In genomic region chr1:28935293-28935692, GRCh38 we compare ENCODE assay signal across 24 cellular contexts. TPM values are rescaled to one million over a fixed set of nuclear protein-coding genes. Genes with fewer than 3 reads are reported as not detected.
DNase-seq lines count a peak whose midpoint lies in the region; ATAC-seq and TF ChIP-seq lines count a peak whose summit lies in the region.
"Had no signal": no experiment of that assay in that cellular context is flagged by ENCODE, and none has a peak within 500 bp of the region (broad histone marks: within the 10 kb centered on the region; RNA-seq: fewer than 3 reads in every experiment).

No MANE protein-coding gene starts in this region.

- H4K20me1 ChIP-seq in GM23338 (replicated peaks; ENCODE audit: insufficient read depth), result peaks cover 16% of the 10 kb centered on the region

- H3K4me1 ChIP-seq in GM23338 (ENCODE audit: insufficient read depth), result no peaks in the 10 kb centered on the region
- peaks cover 52 to 61% of the 10 kb centered on the region in 2 donors for H3K4me1 ChIP-seq in naive thymus-derived CD4-positive, alpha-beta T cell (ENCODE audit: control insufficient read depth in 2 of 2, insufficient read depth in 2 of 2, low read length in 2 of 2)
- no peaks in the 10 kb centered on the region for H3K4me1 ChIP-seq in right cardiac atrium (ENCODE audit: control insufficient read depth, insufficient read depth, low read length)
- H3K4me1 ChIP-seq: Caco-2 had no signal

- CTCF ChIA-PET in CD4-positive, alpha-beta T cell (lab: Charles Lee), result interaction anchor here (0.6 to 1.7 kb wide), 4 partner anchors 13 to 538 kb away, joined by 3 to 6 read pairs (median 4); no protein-coding TSS in a partner anchor
- CTCF ChIA-PET in naive thymus-derived CD4-positive, alpha-beta T cell (lab: Charles Lee), result interaction anchor here (0.6 to 1.8 kb wide), 3 partner anchors 8 to 68 kb away, joined by 4 to 6 read pairs (median 5); no protein-coding TSS in a partner anchor

- intact Hi-C loops in CD4-positive, alpha-beta T cell (cut with DNase I, micrococcal nuclease), result no loop called here
- intact Hi-C loops in naive thymus-derived CD4-positive, alpha-beta T cell (cut with micrococcal nuclease), result no loop called here
- intact Hi-C loops in right cardiac atrium (cut with DNase I), result no loop called here

- H3K27me3 Mint-ChIP-seq in CD4-positive, alpha-beta T cell, result no peaks in the 10 kb centered on the region
- H3K27me3 Mint-ChIP-seq in GM23338 (ENCODE audit: insufficient read depth, low read depth, poor library complexity), result peaks cover 4% of the 10 kb centered on the region
- H3K27me3 Mint-ChIP-seq in activated T-helper 17 cell treated with anti-CD3 and anti-CD28 coated beads, Interleukin-2, amount 50 U/mL, for 72 hours, result no peaks in the 10 kb centered on the region
- H3K27me3 Mint-ChIP-seq in naive thymus-derived CD4-positive, alpha-beta T cell, result no peaks in the 10 kb centered on the region

- WGBS in right cardiac atrium, result 88% methylated on average over 5 of the region's 5 CpGs

- peak overlapping the region; percentile 83 for H3K27ac Mint-ChIP-seq in CD4-positive, alpha-beta T cell
- 0 out of 2 replicates have a peak overlapping the region, but pooled peaks have one; percentile 33 for H3K27ac Mint-ChIP-seq in GM23338
- peak overlapping the region; percentile 34 for H3K27ac Mint-ChIP-seq in activated T-helper 17 cell treated with anti-CD3 and anti-CD28 coated beads, Interleukin-2, amount 50 U/mL, for 72 hours
- H3K27ac Mint-ChIP-seq in naive thymus-derived CD4-positive, alpha-beta T cell, result peak overlapping the region in 8 of 9 donors; percentile 0 to 79 (median 70)

- H3K27me3 ChIP-seq in CD4-positive, alpha-beta T cell (ENCODE audit: control insufficient read depth, insufficient read depth, low read length), result no peaks in the 10 kb centered on the region
- H3K27me3 ChIP-seq in GM23338 (ENCODE audit: insufficient read depth), result no peaks in the 10 kb centered on the region
- H3K27me3 ChIP-seq in naive thymus-derived CD4-positive, alpha-beta T cell (ENCODE audit: control insufficient read depth in 2 of 2, insufficient read depth in 2 of 2, low read length in 2 of 2), result no peaks in the 10 kb centered on the region
- H3K27me3 ChIP-seq in right cardiac atrium (ENCODE audit: control insufficient read depth, insufficient read depth), result no peaks in the 10 kb centered on the region

- peaks cover 17% of the 10 kb centered on the region for H3K36me3 Mint-ChIP-seq in CD4-positive, alpha-beta T cell (ENCODE audit: low read depth)
- H3K36me3 Mint-ChIP-seq in GM23338 (ENCODE audit: low read depth), result no peaks in the 10 kb centered on the region
- H3K36me3 Mint-ChIP-seq in activated T-helper 17 cell treated with anti-CD3 and anti-CD28 coated beads, Interleukin-2, amount 50 U/mL, for 72 hours (ENCODE audit: low read depth), result no peaks in the 10 kb centered on the region
- peaks cover 0 to 36% (median 10%) of the 10 kb centered on the region in 5 donors for H3K36me3 Mint-ChIP-seq in naive thymus-derived CD4-positive, alpha-beta T cell

- DNase-seq in CD4-positive, alpha-beta T cell, result no peak
- DNase-seq in GM23338 (ENCODE audit: low spot score), result no peak
- DNase-seq in naive thymus-derived CD4-positive, alpha-beta T cell, result no peak
- DNase-seq in right cardiac atrium, result no peak
- DNase-seq in GM03348 (ENCODE audit: low spot score), result no peak
- DNase-seq in OCI-M1 (lab: John Stamatoyannopoulos, UW), result no peak
- DNase-seq: ACHN, Caco-2, DMS 273 treated with DMSO at 0.1 percent for 48 hours, DMS79 treated with DMSO at 0.1 percent for 48 hours, H9, NCI-H1105 treated with DMSO at 0.1 percent for 48 hours, NCI-H1694, NCI-H2081, NCI-H2171 treated with DMSO at 0.1 percent for 48 hours, NCI-H446 treated with DMSO at 0.1 percent for 48 hours, NCI-H526 treated with DMSO at 0.1 percent for 48 hours, PC-9, RPMI8226, SHP77 had no signal

- no peaks in the 10 kb centered on the region for H3K9me3 ChIP-seq in CD4-positive, alpha-beta T cell (ENCODE audit: control insufficient read depth, low read length)
- H3K9me3 ChIP-seq in naive thymus-derived CD4-positive, alpha-beta T cell (ENCODE audit: control insufficient read depth in 2 of 3, low read length in 3 of 3), result no peaks in the 10 kb centered on the region
- H3K9me3 ChIP-seq in right cardiac atrium (ENCODE audit: control insufficient read depth, low read length), result no peaks in the 10 kb centered on the region
- H3K9me3 ChIP-seq: Caco-2 had no signal

- no peaks in the 10 kb centered on the region for H3K36me3 ChIP-seq in GM23338 (ENCODE audit: insufficient read depth)
- no peaks in the 10 kb centered on the region for H3K36me3 ChIP-seq in naive thymus-derived CD4-positive, alpha-beta T cell (ENCODE audit: control insufficient read depth in 2 of 3, insufficient read depth in 3 of 3, low read length in 3 of 3)

- H3K9me2 ChIP-seq in GM23338 (ENCODE audit: insufficient read depth), result no peaks in the 10 kb centered on the region

- ATAC-seq in CD4-positive, alpha-beta T cell (ENCODE audit: poor library complexity), result no peak
- ATAC-seq in GM23338 (no peak), right cardiac atrium (no peak), HG03432 (IDR thresholded peaks at IDR 0.05; ENCODE audit: unreplicated experiment) (no peak)
- ATAC-seq in activated T-helper 17 cell treated with anti-CD3 and anti-CD28 coated beads, Interleukin-2, amount 50 U/mL, for 72 hours (replicated peaks), result no peak
- ATAC-seq in naive thymus-derived CD4-positive, alpha-beta T cell, result no peak
- ATAC-seq: GM12878 had no signal

- no peaks in the 10 kb centered on the region for H3K9me3 Mint-ChIP-seq in CD4-positive, alpha-beta T cell
- no peaks in the 10 kb centered on the region for H3K9me3 Mint-ChIP-seq in GM23338
- no peaks in the 10 kb centered on the region for H3K9me3 Mint-ChIP-seq in activated T-helper 17 cell treated with anti-CD3 and anti-CD28 coated beads, Interleukin-2, amount 50 U/mL, for 72 hours
- peaks cover 0 to 4% (median 0%) of the 10 kb centered on the region in 11 donors for H3K9me3 Mint-ChIP-seq in naive thymus-derived CD4-positive, alpha-beta T cell
- H3K9me3 Mint-ChIP-seq: H9 had no signal

- H3K4me3 ChIP-seq in GM23338 (no peak overlapping the region), right cardiac atrium (ENCODE audit: low read length) (no peak overlapping the region)
- H3K4me3 ChIP-seq in naive thymus-derived CD4-positive, alpha-beta T cell (ENCODE audit: low read length), result no peak overlapping the region
- H3K4me3 ChIP-seq: GM12878, PC-9 had no signal

- no peaks in the 10 kb centered on the region for H3F3A ChIP-seq in GM23338 (replicated peaks; ENCODE audit: low read depth)

- TF ChIP-seq CTCF in CD4-positive, alpha-beta T cell (IDR thresholded peaks at IDR 0.05), result no peak
- no peak for TF ChIP-seq CTCF in GM23338 (conservative IDR thresholded peaks at IDR 0.05; ENCODE audit: low read depth in 2 of 2)

- H3K79me2 ChIP-seq in GM23338 (replicated peaks; ENCODE audit: insufficient read depth), result peaks cover 86% of the 10 kb centered on the region

- H2AFZ ChIP-seq in GM23338, result no peak overlapping the region
- H2AFZ ChIP-seq: PC-9 had no signal

- no peak overlapping the region for H3K4me2 ChIP-seq in GM23338
- H3K4me2 ChIP-seq: PC-9 had no signal

- peaks cover 83% of the 10 kb centered on the region for H3K4me1 Mint-ChIP-seq in CD4-positive, alpha-beta T cell (ENCODE audit: low read depth)
- peaks cover 7% of the 10 kb centered on the region for H3K4me1 Mint-ChIP-seq in GM23338
- peaks cover 46% of the 10 kb centered on the region for H3K4me1 Mint-ChIP-seq in activated T-helper 17 cell treated with anti-CD3 and anti-CD28 coated beads, Interleukin-2, amount 50 U/mL, for 72 hours
- peaks cover 43 to 91% (median 80%) of the 10 kb centered on the region in 7 donors for H3K4me1 Mint-ChIP-seq in naive thymus-derived CD4-positive, alpha-beta T cell

- peak overlapping the region; percentile 17 for H3K4me3 Mint-ChIP-seq in CD4-positive, alpha-beta T cell
- H3K4me3 Mint-ChIP-seq in GM23338, result no peak overlapping the region
- peak overlapping the region; percentile 49 for H3K4me3 Mint-ChIP-seq in activated T-helper 17 cell treated with anti-CD3 and anti-CD28 coated beads, Interleukin-2, amount 50 U/mL, for 72 hours
- H3K4me3 Mint-ChIP-seq in naive thymus-derived CD4-positive, alpha-beta T cell, result peak overlapping the region in 9 of 10 donors; percentile 14 to 86 (median 69)
- H3K4me3 Mint-ChIP-seq: H9 had no signal

- H3K27ac ChIP-seq in CD4-positive, alpha-beta T cell (ENCODE audit: low read depth, low read length), result no peak overlapping the region
- 0 out of 2 replicates have a peak overlapping the region, but pooled peaks have one; percentile 76 for H3K27ac ChIP-seq in GM23338 (ENCODE audit: low read depth)
- no peak overlapping the region for H3K27ac ChIP-seq in naive thymus-derived CD4-positive, alpha-beta T cell (ENCODE audit: low read depth, low read length)
- no peak overlapping the region for H3K27ac ChIP-seq in right cardiac atrium (ENCODE audit: low read length)
- H3K27ac ChIP-seq: C4-2B, PC-9 had no signal

- POLR2A ChIA-PET in CD4-positive, alpha-beta T cell (lab: Charles Lee), result interaction anchor here (0.6 to 1.8 kb wide), 4 partner anchors 8 to 55 kb away, joined by 3 to 11 read pairs (median 4); partner anchors contain the start of gene EPB41
- POLR2A ChIA-PET in naive thymus-derived CD4-positive, alpha-beta T cell (lab: Charles Lee), result interaction anchor here (0.6 to 0.7 kb wide), 4 partner anchors 9 to 1991 kb away, joined by 3 to 4 read pairs (median 3); no protein-coding TSS in a partner anchor

RNA-seq across cellular contexts. Expression of gene EPB41, which starts 20.9 kb away (rescaled TPM):
- total RNA-seq in CD4-positive, alpha-beta T cell, result 100 to 1,000 TPM; 138 to 145 TPM
- 108 and 112 TPM in 2 replicates for total RNA-seq in GM23338 (2014; rRNA removed; shearing (Covaris generic))
- polyA plus RNA-seq in GM23338 (2016; fragmentation: Nextera tagmentation; extraction: Ambion mirVana), result 25.4 and 26.8 TPM in 2 replicates
- total RNA-seq in activated T-helper 17 cell treated with anti-CD3 and anti-CD28 coated beads, Interleukin-2, amount 50 U/mL, for 72 hours, result 10 to 100 TPM; 40.0 to 63.2 TPM
- total RNA-seq in naive thymus-derived CD4-positive, alpha-beta T cell, result 100 to 1,000 TPM; 150 to 325 (median 175) TPM
- polyA plus RNA-seq in naive thymus-derived CD4-positive, alpha-beta T cell, result 100 to 1,000 TPM; 115 to 134 TPM
- total RNA-seq in right cardiac atrium, result 10 to 100 TPM; 14.2 to 21.1 (median 18.4) TPM
- 8.9 TPM for polyA plus RNA-seq in right cardiac atrium

Comparison
In these comparisons a context has a peak if more than half of its experiments do, and no peak if none do; other contexts are left out.
1. H3K27ac Mint-ChIP-seq: peak in every context shown above with its lines; median percentile 83 in CD4-positive, alpha-beta T cell; 70 in naive thymus-derived CD4-positive, alpha-beta T cell; 34 in activated T-helper 17 cell treated with anti-CD3 and anti-CD28 coated beads, Interleukin-2, amount 50 U/mL, for 72 hours; 33 in GM23338.